Comparison of ENCODE assay signal across 8 cellular contexts in genomic region chr13:98910501-98910951, GRCh38.
A peak's percentile ranks its signal among the peaks of the same experiment; 100 is the strongest.
DNase-seq lines count a peak whose midpoint lies in the region; ATAC-seq, FAIRE-seq and TF ChIP-seq lines count a peak whose summit lies in the region.

No MANE protein-coding gene starts in this region.

- peaks cover 34% of the 10 kb centered on the region for H3K4me1 Mint-ChIP-seq in T-helper 2 cell treated with Interferon-gamma antibody and Interleukin-4, amounts not matched to agents 5 μg/mL and 100 μg/mL, for 36 hours (ENCODE audit: low read depth)
- H3K4me1 Mint-ChIP-seq in natural killer cell treated with Interleukin-12 subunit alpha and Interleukin-12 subunit beta and Interleukin-15 and Interleukin-18, amount 100 ng/mL, for 72 hours (ENCODE audit: low read depth in 2 of 2), result peaks cover 10% of the 10 kb centered on the region in 2 donors

- no peak for TF ChIP-seq POLR2A in H54 (IDR thresholded peaks at IDR 0.05; ENCODE audit: low read depth, low read length)
- no peak for TF ChIP-seq POLR2A in testis (IDR thresholded peaks at IDR 0.05)

- no peaks in the 10 kb centered on the region for H3K9me2 ChIP-seq in hepatocyte (replicated peaks; ENCODE audit: insufficient read depth)

- H3K4me1 ChIP-seq in hepatocyte (ENCODE audit: insufficient read depth) (no peaks in the 10 kb centered on the region), testis (no peaks in the 10 kb centered on the region)

- H3K27ac ChIP-seq in dorsolateral prefrontal cortex (peak overlapping the region in 52 of 59 donors; percentile 3 to 81 (median 60)), hepatocyte (no peak overlapping the region), testis (peak overlapping the region in 1 of 2 donors; percentile 18)

- H3K4me3 Mint-ChIP-seq in T-helper 2 cell treated with Interferon-gamma antibody and Interleukin-4, amounts not matched to agents 5 μg/mL and 100 μg/mL, for 36 hours, result peak overlapping the region; percentile 63
- H3K4me3 Mint-ChIP-seq in natural killer cell treated with Interleukin-12 subunit alpha and Interleukin-12 subunit beta and Interleukin-15 and Interleukin-18, amount 100 ng/mL, for 72 hours, result peak overlapping the region; percentile 32

- peaks cover 37% of the 10 kb centered on the region for H3K36me3 Mint-ChIP-seq in T-helper 2 cell treated with Interferon-gamma antibody and Interleukin-4, amounts not matched to agents 5 μg/mL and 100 μg/mL, for 36 hours (ENCODE audit: low read depth)
- H3K36me3 Mint-ChIP-seq in natural killer cell treated with Interleukin-12 subunit alpha and Interleukin-12 subunit beta and Interleukin-15 and Interleukin-18, amount 100 ng/mL, for 72 hours, result peaks cover 7% of the 10 kb centered on the region

- peak; percentile 67 to 86 for ATAC-seq in natural killer cell treated with Interleukin-12 subunit alpha and Interleukin-12 subunit beta and Interleukin-15 and Interleukin-18, amount 100 ng/mL, for 72 hours

- no peaks in the 10 kb centered on the region for H3K9me3 Mint-ChIP-seq in T-helper 2 cell treated with Interferon-gamma antibody and Interleukin-4, amounts not matched to agents 5 μg/mL and 100 μg/mL, for 36 hours
- H3K9me3 Mint-ChIP-seq in natural killer cell treated with Interleukin-12 subunit alpha and Interleukin-12 subunit beta and Interleukin-15 and Interleukin-18, amount 100 ng/mL, for 72 hours, result no peaks in the 10 kb centered on the region

- no peak for TF ChIP-seq CTCF in dorsolateral prefrontal cortex (IDR thresholded peaks at IDR 0.05 in 54 of 56, conservative IDR thresholded peaks at IDR 0.05 in 2 of 56; ENCODE audit: low read depth in 1 of 56, partially characterized antibody in 56 of 56)
- no peak for TF ChIP-seq CTCF in hepatocyte (IDR thresholded peaks at IDR 0.05; ENCODE audit: poor library complexity)
- TF ChIP-seq CTCF in testis (IDR thresholded peaks at IDR 0.05), result no peak

- H3K9me3 ChIP-seq in hepatocyte (ENCODE audit: low read depth) (no peaks in the 10 kb centered on the region), testis (no peaks in the 10 kb centered on the region)

- no peaks in the 10 kb centered on the region for H4K20me1 ChIP-seq in hepatocyte (ENCODE audit: insufficient read depth, poor library complexity, severe bottlenecking)

- H3K27me3 ChIP-seq in dorsolateral prefrontal cortex (no peaks in the 10 kb centered on the region), hepatocyte (no peaks in the 10 kb centered on the region), testis (no peaks in the 10 kb centered on the region)

- no peaks in the 10 kb centered on the region for H3K36me3 ChIP-seq in hepatocyte (replicated peaks; ENCODE audit: insufficient read depth, low read depth)
- H3K36me3 ChIP-seq in testis (ENCODE audit: low read depth, missing control alignments), result no peaks in the 10 kb centered on the region

- intact Hi-C loops in dorsolateral prefrontal cortex (cut with DNase I), result no loop called here
- intact Hi-C loops in testis (cut with DNase I; ENCODE audit: low total_unique reads), result no loop called here

- no peak overlapping the region for H3K4me2 ChIP-seq in hepatocyte

- no peak overlapping the region for H2AFZ ChIP-seq in hepatocyte

- H3K27me3 Mint-ChIP-seq in T-helper 2 cell treated with Interferon-gamma antibody and Interleukin-4, amounts not matched to agents 5 μg/mL and 100 μg/mL, for 36 hours (ENCODE audit: low read depth), result no peaks in the 10 kb centered on the region
- H3K27me3 Mint-ChIP-seq in natural killer cell treated with Interleukin-12 subunit alpha and Interleukin-12 subunit beta and Interleukin-15 and Interleukin-18, amount 100 ng/mL, for 72 hours, result no peaks in the 10 kb centered on the region

- no peak overlapping the region for H3K4me3 ChIP-seq in dorsolateral prefrontal cortex
- no peak overlapping the region for H3K4me3 ChIP-seq in hepatocyte
- no peak overlapping the region for H3K4me3 ChIP-seq in testis

- DNase-seq in H54 (ENCODE audit: insufficient read length, low spot score) (peak; percentile 56), dorsolateral prefrontal cortex (no peak), hepatocyte (ENCODE audit: low spot score) (no peak), mucosa of gallbladder (ENCODE audit: low spot score) (no peak), testis (no peak), NCI-H2107 treated with DMSO at 0.1 percent for 48 hours (lab: John Stamatoyannopoulos, UW; ENCODE audit: unreplicated experiment) (no peak)
- DNase-seq in T-helper 2 cell treated with Interferon-gamma antibody and Interleukin-4, amounts not matched to agents 5 μg/mL and 100 μg/mL, for 36 hours (ENCODE audit: low spot score), result peak; percentile 46
- DNase-seq in natural killer cell treated with Interleukin-12 subunit alpha and Interleukin-12 subunit beta and Interleukin-15 and Interleukin-18, amount 100 ng/mL, for 72 hours (ENCODE audit: low spot score), result no peak

- FAIRE-seq in H54 (lab: Jason Lieb, UNC), result peak; percentile 99

- WGBS in hepatocyte (ENCODE audit: low lambda C conversion rate, missing lambda C conversion rate), result 44% methylated on average over 2 of the region's 2 CpGs
- WGBS in testis, 2 donors, result 54 to 72% methylated on average over 2 of the region's 2 CpGs

- H3K79me2 ChIP-seq in hepatocyte, result no peaks in the 10 kb centered on the region

- H3K27ac Mint-ChIP-seq in T-helper 2 cell treated with Interferon-gamma antibody and Interleukin-4, amounts not matched to agents 5 μg/mL and 100 μg/mL, for 36 hours, result peak overlapping the region; percentile 92
- H3K27ac Mint-ChIP-seq in natural killer cell treated with Interleukin-12 subunit alpha and Interleukin-12 subunit beta and Interleukin-15 and Interleukin-18, amount 100 ng/mL, for 72 hours, result peak overlapping the region; percentile 69 to 85

Comparison
In these comparisons a context has a peak if more than half of its experiments do, and no peak if none do; other contexts are left out.
1. DNase-seq: peak in H54 (single experiment) and T-helper 2 cell treated with Interferon-gamma antibody and Interleukin-4, amounts not matched to agents 5 μg/mL and 100 μg/mL, for 36 hours (single experiment); none in dorsolateral prefrontal cortex (0 of 10), natural killer cell treated with Interleukin-12 subunit alpha and Interleukin-12 subunit beta and Interleukin-15 and Interleukin-18, amount 100 ng/mL, for 72 hours (single experiment), hepatocyte (single experiment), mucosa of gallbladder (single experiment), testis (single experiment) and NCI-H2107 treated with DMSO at 0.1 percent for 48 hours (single experiment).